In genomic region chr18:30684825-30685481, GRCh38 we compare ENCODE assay signal across 21 cellular contexts.
"Had no signal": no experiment of that assay in that cellular context is flagged by ENCODE, and none has a peak within 500 bp of the region (broad histone marks: within the 10 kb centered on the region; RNA-seq: fewer than 3 reads in every experiment).

No MANE protein-coding gene starts in this region.

- H3K4me3 Mint-ChIP-seq: activated CD4-positive, alpha-beta T cell treated with anti-CD3 and anti-CD28 coated beads, Interleukin-2, amount 10 ng/mL, durations not matched to agents 24 days and 14 days; activated CD8-positive, alpha-beta T cell treated with anti-CD3 and anti-CD28 coated beads for 36 hours; activated T-helper 17 cell treated with anti-CD3 and anti-CD28 coated beads, Interleukin-2, amount 50 U/mL, for 72 hours; stimulated activated naive CD8-positive, alpha-beta T cell treated with anti-CD3 and anti-CD28 coated beads, Interleukin-15, Interleukin-2, amounts not matched to agents 100 ng/mL and 50 ng/mL, for 24 hours had no signal

- H3K27me3 Mint-ChIP-seq: activated CD4-positive, alpha-beta T cell treated with anti-CD3 and anti-CD28 coated beads, Interleukin-2, amount 10 ng/mL, durations not matched to agents 24 days and 14 days; activated CD8-positive, alpha-beta T cell treated with anti-CD3 and anti-CD28 coated beads for 36 hours; activated T-helper 17 cell treated with anti-CD3 and anti-CD28 coated beads, Interleukin-2, amount 50 U/mL, for 72 hours; progenitor cell of endocrine pancreas; stimulated activated naive CD8-positive, alpha-beta T cell treated with anti-CD3 and anti-CD28 coated beads, Interleukin-15, Interleukin-2, amounts not matched to agents 100 ng/mL and 50 ng/mL, for 24 hours had no signal

- DNase-seq: activated CD4-positive, alpha-beta T cell treated with anti-CD3 and anti-CD28 coated beads, Interleukin-2, amount 10 ng/mL, durations not matched to agents 24 days and 14 days; activated CD4-positive, CD25-positive, alpha-beta regulatory T cell; activated CD8-positive, alpha-beta T cell treated with anti-CD3 and anti-CD28 coated beads for 36 hours; activated naive CD4-positive, alpha-beta T cell; activated T-cell treated with anti-CD3 and anti-CD28 coated beads, Interleukin-2, amount 50 U/mL, for 1 hour; aorta; brain microvascular endothelial cell; central memory CD4-positive, alpha-beta T cell; dorsolateral prefrontal cortex; hypothalamus; kidney; mammary epithelial cell; stimulated activated CD4-positive, alpha-beta T cell treated with anti-CD3 and anti-CD28 coated beads, Interleukin-2, amount 100 ng/mL, for 24 hours had no signal

- H3K27ac Mint-ChIP-seq: activated CD4-positive, alpha-beta T cell treated with anti-CD3 and anti-CD28 coated beads, Interleukin-2, amount 10 ng/mL, durations not matched to agents 24 days and 14 days; activated CD8-positive, alpha-beta T cell treated with anti-CD3 and anti-CD28 coated beads for 36 hours; activated T-helper 17 cell treated with anti-CD3 and anti-CD28 coated beads, Interleukin-2, amount 50 U/mL, for 72 hours; progenitor cell of endocrine pancreas; stimulated activated naive CD8-positive, alpha-beta T cell treated with anti-CD3 and anti-CD28 coated beads, Interleukin-15, Interleukin-2, amounts not matched to agents 100 ng/mL and 50 ng/mL, for 24 hours had no signal

- H3K9me3 ChIP-seq: right atrium auricular region, tibial nerve had no signal

- H3K36me3 ChIP-seq: brain microvascular endothelial cell, right atrium auricular region, tibial nerve had no signal

- H3K4me1 Mint-ChIP-seq: activated CD4-positive, alpha-beta T cell treated with anti-CD3 and anti-CD28 coated beads, Interleukin-2, amount 10 ng/mL, durations not matched to agents 24 days and 14 days; activated T-helper 17 cell treated with anti-CD3 and anti-CD28 coated beads, Interleukin-2, amount 50 U/mL, for 72 hours had no signal

- H3K27me3 ChIP-seq: brain microvascular endothelial cell, right atrium auricular region, tibial nerve had no signal

- FAIRE-seq: colon, frontal cortex, kidney had no signal

- H3K4me3 ChIP-seq: dorsolateral prefrontal cortex, right atrium auricular region, tibial nerve had no signal

- H3K4me1 ChIP-seq: right atrium auricular region had no signal

- H3K27ac ChIP-seq: brain microvascular endothelial cell, dorsolateral prefrontal cortex, right atrium auricular region, tibial nerve had no signal

- ATAC-seq: activated CD8-positive, alpha-beta T cell treated with anti-CD3 and anti-CD28 coated beads for 36 hours; activated T-helper 17 cell treated with anti-CD3 and anti-CD28 coated beads, Interleukin-2, amount 50 U/mL, for 72 hours; left lobe of liver had no signal
